Comparison of ENCODE assay signal across 23 cellular contexts in the genomic region with DNA sequence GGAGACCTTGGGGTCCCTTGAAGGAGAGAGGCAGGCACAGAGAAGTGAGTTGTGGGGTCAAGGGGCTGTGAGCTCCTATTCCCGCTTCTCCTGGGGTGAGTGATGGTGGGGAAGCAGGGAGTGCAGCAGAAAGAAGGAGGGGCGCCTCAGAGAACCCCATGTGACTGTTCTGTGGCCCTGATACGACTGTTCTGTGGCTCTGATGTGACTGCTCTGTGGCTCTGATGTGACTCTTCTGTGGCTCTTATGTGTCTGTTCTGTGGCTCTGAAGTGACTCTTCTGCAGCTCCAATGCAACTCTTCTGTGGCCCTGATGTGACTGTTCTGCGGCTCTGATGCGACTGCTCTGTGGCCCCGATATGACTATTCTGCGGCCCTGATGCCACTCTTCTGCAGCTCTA. TPM values are rescaled to one million over a fixed set of nuclear protein-coding genes. Genes with fewer than 3 reads are reported as not detected.
DNase-seq lines count a peak whose midpoint lies in the region; ATAC-seq and TF ChIP-seq lines count a peak whose summit lies in the region.
"Had no signal": no experiment of that assay in that cellular context is flagged by ENCODE, and none has a peak within 500 bp of the region (broad histone marks: within the 10 kb centered on the region; RNA-seq: fewer than 3 reads in every experiment).

No MANE protein-coding gene starts in this region.

- intact Hi-C loops in IMR-90 (cut with micrococcal nuclease) (no loop called here), MCF 10A (cut with micrococcal nuclease) (no loop called here), spleen (cut with DNase I; ENCODE audit: low total_unique reads) (loop anchor here (10.0 kb wide), 1 partner anchor 54 kb away; no protein-coding TSS in a partner anchor)

- TF ChIP-seq POLR2A in IMR-90 (IDR thresholded peaks at IDR 0.05; ENCODE audit: low read depth, low read length), result no peak; the same call in 1 of the 2 replicates
- no peak for TF ChIP-seq POLR2A in spleen (IDR thresholded peaks at IDR 0.05)

- H3K4me2 ChIP-seq in IMR-90 (ENCODE audit: low read depth, low read length), result peak overlapping the region; percentile 32; the same call in 1 of the 2 replicates

- H3K4me3 Mint-ChIP-seq in MCF 10A (ENCODE audit: unreplicated experiment), result no peak overlapping the region
- no peak overlapping the region for H3K4me3 Mint-ChIP-seq in WTC11
- H3K4me3 Mint-ChIP-seq: activated T-cell treated with anti-CD3 and anti-CD28 coated beads, Interleukin-2, amount 50 U/mL, for 4 hours; CD4-positive, alpha-beta T cell had no signal

- dilution Hi-C loops in IMR-90 (cut with HindIII; ENCODE audit: low sequenced_read_pairs, unreplicated experiment), result no loop called here

- no peaks in the 10 kb centered on the region for H3K9me3 Mint-ChIP-seq in MCF 10A (ENCODE audit: unreplicated experiment)
- peaks cover 10% of the 10 kb centered on the region for H3K9me3 Mint-ChIP-seq in WTC11
- H3K9me3 Mint-ChIP-seq: activated T-cell treated with anti-CD3 and anti-CD28 coated beads, Interleukin-2, amount 50 U/mL, for 4 hours; CD4-positive, alpha-beta T cell had no signal

- H3K9me3 ChIP-seq in IMR-90 (ENCODE audit: control insufficient read depth, insufficient read depth, low read length) (no peaks in the 10 kb centered on the region; the same call in 1 of the 2 replicates), mucosa of stomach (ENCODE audit: control insufficient read depth, low read length) (no peaks in the 10 kb centered on the region), spleen (no peaks in the 10 kb centered on the region)
- H3K9me3 ChIP-seq: heart left ventricle, left lung had no signal

- H2AK5ac ChIP-seq in IMR-90 (ENCODE audit: low read depth, low read length), result peak overlapping the region; percentile 100

- H3K9me1 ChIP-seq in IMR-90 (ENCODE audit: insufficient read depth, low read length), result peaks cover 17% of the 10 kb centered on the region

- H4K20me1 ChIP-seq in IMR-90 (ENCODE audit: insufficient read depth, low read length), result no peaks in the 10 kb centered on the region

- in situ Hi-C loops in IMR-90 (cut with MboI; ENCODE audit: low sequenced_read_pairs), result no loop called here

- H2AK9ac ChIP-seq in IMR-90 (replicated peaks; ENCODE audit: low read depth, low read length, poor library complexity), result peak overlapping the region; percentile 77

- no peaks in the 10 kb centered on the region for H3K36me3 Mint-ChIP-seq in MCF 10A (ENCODE audit: insufficient read depth, unreplicated experiment)
- H3K36me3 Mint-ChIP-seq in WTC11, result no peaks in the 10 kb centered on the region

- peak overlapping the region; percentile 99 for H3K4ac ChIP-seq in IMR-90 (ENCODE audit: low read depth, low read length)

- CTCF ChIA-PET in IMR-90 (lab: Yijun Ruan, JAX), result interaction anchor here (1.4 to 1.7 kb wide), 2 partner anchors 35 to 66 kb away, joined by 3 to 8 read pairs; no protein-coding TSS in a partner anchor
- CTCF ChIA-PET in MCF 10A (lab: Yijun Ruan, JAX), result no interaction called here
- CTCF ChIA-PET in WTC11 (lab: Charles Lee), result interaction anchor here (1.0 to 1.9 kb wide), 2 partner anchors 67 to 76 kb away, joined by 3 to 5 read pairs; no protein-coding TSS in a partner anchor

- H4K5ac ChIP-seq in IMR-90 (ENCODE audit: low read depth, low read length), result peak overlapping the region; percentile 88

- H2AFZ ChIP-seq in IMR-90 (replicated peaks; ENCODE audit: low read length, poor library complexity), result no peak overlapping the region

- peak overlapping the region; percentile 92; the same call in 2 of the 3 replicates for H2BK15ac ChIP-seq in IMR-90 (ENCODE audit: low read depth, low read length)

- peak overlapping the region; percentile 93 for H3K18ac ChIP-seq in IMR-90 (ENCODE audit: low read depth, low read length)

- H3K14ac ChIP-seq in IMR-90 (replicated peaks; ENCODE audit: low read depth, low read length), result peak overlapping the region; percentile 91

- peak overlapping the region; percentile 96 for H3K56ac ChIP-seq in IMR-90 (ENCODE audit: extremely low read depth, insufficient read depth, low read length)

- H3K27me3 ChIP-seq in IMR-90 (ENCODE audit: control insufficient read depth, insufficient read depth, low read length) (no peaks in the 10 kb centered on the region), mucosa of stomach (ENCODE audit: control insufficient read depth, insufficient read depth, low read length) (no peaks in the 10 kb centered on the region), spleen (replicated peaks in 1 of 7) (no peaks in the 10 kb centered on the region)
- H3K27me3 ChIP-seq: dorsolateral prefrontal cortex, heart left ventricle, left lung had no signal

- H2BK120ac ChIP-seq in IMR-90 (ENCODE audit: low read depth, low read length), result peak overlapping the region; percentile 99

- H3K27ac ChIP-seq in IMR-90 (ENCODE audit: insufficient read depth, low read length) (peak overlapping the region; percentile 97), spleen (no peak overlapping the region)
- H3K27ac ChIP-seq: dorsolateral prefrontal cortex, HL-60, left lung had no signal

- BruUV-seq in IMR-90 (replicated peaks; lab: Mats Ljungman, UMichigan), result no TSS peak
- BruUV-seq in MCF 10A (replicated peaks; lab: Mats Ljungman, UMichigan), result no TSS peak

- ATAC-seq in IMR-90 (ENCODE audit: low read depth) (no peak), WTC11 (no peak), GM19324 (IDR thresholded peaks at IDR 0.05; ENCODE audit: low FRiP score, unreplicated experiment) (no peak)
- ATAC-seq: activated T-cell treated with anti-CD3 and anti-CD28 coated beads, Interleukin-2, amount 50 U/mL, for 4 hours had no signal

- H3K23ac ChIP-seq in IMR-90 (ENCODE audit: low read depth, low read length), result peak overlapping the region; percentile 93

- H3K4me3 ChIP-seq in IMR-90 (ENCODE audit: insufficient read depth, low read depth, low read length) (peak overlapping the region; percentile 6; the same call in 1 of the 2 replicates), mucosa of stomach (ENCODE audit: low read length) (no peak overlapping the region), spleen (no peak overlapping the region)
- H3K4me3 ChIP-seq: dorsolateral prefrontal cortex, heart left ventricle, left lung had no signal

- DNase-seq in IMR-90 (no peak), MCF 10A (ENCODE audit: unreplicated experiment) (no peak), spleen (peak; percentile 31), NCI-H187 treated with DMSO at 0.1 percent for 48 hours (lab: John Stamatoyannopoulos, UW) (no peak), WTC11 (ENCODE audit: low spot score) (no peak)
- DNase-seq: activated CD4-positive, CD25-positive, alpha-beta regulatory T cell treated with anti-CD3 and anti-CD28 coated beads, Interleukin-2, amount 50 U/mL, for 72 hours; activated naive CD4-positive, alpha-beta T cell treated with Interleukin-2 at 50 U/mL for 16 hours; activated T-cell treated with anti-CD3 and anti-CD28 coated beads, Interleukin-2, amount 50 U/mL, for 4 hours; CD4-positive, alpha-beta T cell; central memory CD4-positive, alpha-beta T cell; heart left ventricle; NCI-H1436 treated with DMSO at 0.1 percent for 48 hours; NCI-H2171 treated with DMSO at 0.1 percent for 48 hours; NCI-H526 treated with DMSO at 0.1 percent for 48 hours had no signal

- H2BK5ac ChIP-seq in IMR-90 (ENCODE audit: low read depth, low read length, poor library complexity, severe bottlenecking), result peak overlapping the region; percentile 97

- H3K36me3 ChIP-seq in IMR-90 (ENCODE audit: control insufficient read depth, insufficient read depth, low read length), result no peaks in the 10 kb centered on the region
- no peaks in the 10 kb centered on the region for H3K36me3 ChIP-seq in mucosa of stomach (ENCODE audit: control insufficient read depth, insufficient read depth, low read length)
- no peaks in the 10 kb centered on the region for H3K36me3 ChIP-seq in spleen
- H3K36me3 ChIP-seq: heart left ventricle, left lung had no signal

- no peaks in the 10 kb centered on the region for H3K27me3 Mint-ChIP-seq in MCF 10A (ENCODE audit: insufficient read depth, unreplicated experiment)
- no peaks in the 10 kb centered on the region; the same call in 1 of the 2 replicates for H3K27me3 Mint-ChIP-seq in WTC11 (ENCODE audit: low read depth)
- H3K27me3 Mint-ChIP-seq: CD4-positive, alpha-beta T cell had no signal

- TF ChIP-seq RAD21 in IMR-90 (IDR thresholded peaks at IDR 0.05; ENCODE audit: low read length), result no peak

- H3K27ac Mint-ChIP-seq in MCF 10A (ENCODE audit: low read depth, unreplicated experiment) (peak overlapping the region; percentile 64), WTC11 (no peak overlapping the region)
- H3K27ac Mint-ChIP-seq: CD4-positive, alpha-beta T cell had no signal

- H3K4me1 Mint-ChIP-seq in MCF 10A (ENCODE audit: insufficient read depth, unreplicated experiment), result peaks cover 24% of the 10 kb centered on the region
- H3K4me1 Mint-ChIP-seq in WTC11, result 0 out of 2 replicates have a peak, but pooled peaks cover 6% of the 10 kb centered on the region

- H3K4me1 ChIP-seq in IMR-90 (ENCODE audit: control insufficient read depth, insufficient read depth, low read length) (peaks cover 26% of the 10 kb centered on the region), mucosa of stomach (ENCODE audit: control insufficient read depth, insufficient read depth, low read length) (peaks cover 36% of the 10 kb centered on the region), spleen (peaks cover 0 to 15% (median 3%) of the 10 kb centered on the region in 6 donors)

- WGBS in IMR-90 (ENCODE audit: extremely low coverage in 2 of 2, insufficient read length in 1 of 2), 2 experiments, result 89% methylated on average over 5 of the region's 7 CpGs; no CpG with 5 or more reads in 1 of the 2 experiments
- 86 to 94% (median 93%) methylated on average over 7 of the region's 7 CpGs for WGBS in spleen, 5 donors

- peak overlapping the region; percentile 53 for H3K9ac ChIP-seq in IMR-90 (ENCODE audit: low read depth, low read length)
- peak overlapping the region; percentile 28 for H3K9ac ChIP-seq in mucosa of stomach (ENCODE audit: low read length)

- peak overlapping the region; percentile 99 for H4K91ac ChIP-seq in IMR-90 (ENCODE audit: insufficient read depth, low read depth, low read length)

- peak overlapping the region; percentile 75 to 97 for H4K8ac ChIP-seq in IMR-90 (ENCODE audit: low read depth in 2 of 2, low read length in 2 of 2)

- peaks cover 0 to 3% of the 10 kb centered on the region in 2 experiments; a peak in 2 of 4 replicates for H3K79me1 ChIP-seq in IMR-90 (ENCODE audit: low read depth in 1 of 2, low read length in 2 of 2)

- H2BK20ac ChIP-seq in IMR-90 (ENCODE audit: low read depth, low read length), result peak overlapping the region; percentile 98

- TF ChIP-seq CTCF in IMR-90 (conservative IDR thresholded peaks at IDR 0.05; ENCODE audit: low read depth, low read length), result no peak
- TF ChIP-seq CTCF in MCF 10A (IDR thresholded peaks at IDR 0.05; ENCODE audit: unreplicated experiment), result no peak
- no peak for TF ChIP-seq CTCF in spleen (IDR thresholded peaks at IDR 0.05 in 8 of 11, conservative IDR thresholded peaks at IDR 0.05 in 3 of 11)
- TF ChIP-seq CTCF in WTC11 (IDR thresholded peaks at IDR 0.05), result no peak

- POLR2A ChIA-PET in IMR-90 (lab: Charles Lee; ENCODE audit: unreplicated experiment), result no interaction called here
- POLR2A ChIA-PET in MCF 10A (lab: Yijun Ruan, JAX), result interaction anchor here (0.7 to 0.9 kb wide), 2 partner anchors 16 to 46 kb away, joined by 3 read pairs; no protein-coding TSS in a partner anchor
- POLR2A ChIA-PET in WTC11 (lab: Charles Lee), result no interaction called here

RNA-seq across cellular contexts. Expression of gene UMODL1, which starts 29.9 kb away (rescaled TPM):
- not detected in 2 replicates for total RNA-seq in IMR-90 (2012; rRNA removed)
- polyA plus RNA-seq in IMR-90 (2012; rRNA removed), result 0.02 TPM in 1 of 2 replicates, not detected in the other
- 0.03 TPM in 1 of 2 replicates, not detected in the other for polyA plus RNA-seq in IMR-90 (2012; cell fraction: cytosol; rRNA removed)
- polyA plus RNA-seq in IMR-90 (2012; cell fraction: nucleus; rRNA removed; ENCODE audit: low replicate concordance), result 0.04 and 0.07 TPM in 2 replicates
- total RNA-seq in MCF 10A (2022), result not detected in 2 replicates
- under 1 TPM in 5 of 7 donors, not detected in 2; 0.09 to 0.85 (median 0.28) TPM for total RNA-seq in spleen
- under 1 TPM in 2 of 3 donors, not detected in 1; 0.02 to 0.03 TPM for polyA plus RNA-seq in spleen
- 0.11 TPM in 1 of 3 replicates, not detected in the others for total RNA-seq in WTC11 (2021)
- total RNA-seq: activated T-cell treated with anti-CD3 and anti-CD28 coated beads, Interleukin-2, amount 50 U/mL, for 4 hours; G401; H1; mucosa of gallbladder; urinary bladder had no signal
- polyA plus RNA-seq: H1, heart left ventricle, urinary bladder had no signal

RNA-seq across cellular contexts. Expression of gene ZBTB21, which starts 31.1 kb away (rescaled TPM):
- total RNA-seq in IMR-90 (2012; rRNA removed) (12.0 and 13.6 TPM in 2 replicates), MCF 10A (2022) (21.5 and 27.3 TPM in 2 replicates), spleen (10 to 100 TPM; 10.6 to 21.7 (median 16.2) TPM), WTC11 (2021) (13.8 to 14.2 TPM (median 14.2 TPM) in 3 replicates)
- polyA plus RNA-seq in IMR-90 (2012; rRNA removed) (6.8 and 7.8 TPM in 2 replicates), spleen (1 to 10 TPM; 1.9 to 3.0 (median 1.9) TPM)
- polyA plus RNA-seq in IMR-90 (2012; cell fraction: cytosol; rRNA removed), result 2.4 and 2.8 TPM in 2 replicates
- 4.6 and 22.7 TPM in 2 replicates for polyA plus RNA-seq in IMR-90 (2012; cell fraction: nucleus; rRNA removed; ENCODE audit: low replicate concordance)
